In genomic region chr19:32874605-32875004, GRCh38 we compare ENCODE assay signal across 16 cellular contexts. TPM values are rescaled to one million over a fixed set of nuclear protein-coding genes. Genes with fewer than 3 reads are reported as not detected.
A peak's percentile ranks its signal among the peaks of the same experiment; 100 is the strongest.
DNase-seq lines count a peak whose midpoint lies in the region; ATAC-seq and TF ChIP-seq lines count a peak whose summit lies in the region.
"Had no signal": no experiment of that assay in that cellular context is flagged by ENCODE, and none has a peak within 500 bp of the region (broad histone marks: within the 10 kb centered on the region; RNA-seq: fewer than 3 reads in every experiment).

No MANE protein-coding gene starts in this region.

- H3K4me1 ChIP-seq in right atrium auricular region = no peaks in the 10 kb centered on the region
- H3K4me1 ChIP-seq in neuronal stem cell (ENCODE audit: control insufficient read depth in 2 of 2, insufficient read depth in 1 of 2, low read depth in 1 of 2, low read length in 2 of 2) = peaks cover 0 to 5% of the 10 kb centered on the region in 2 donors
- peaks cover 8% of the 10 kb centered on the region for H3K4me1 ChIP-seq in SJCRH30

- no peak overlapping the region for H3K9ac ChIP-seq in neuronal stem cell (ENCODE audit: low read depth, low read length, poor library complexity)
- H3K9ac ChIP-seq: BLaER1 treated with 17β-estradiol and CSF1 and Interleukin-3, amounts not matched to agents 10 nM and 100 nM had no signal

- no peak overlapping the region for H3K4me3 ChIP-seq in right atrium auricular region
- H3K4me3 ChIP-seq in neuronal stem cell (ENCODE audit: low read length in 2 of 2) = no peak overlapping the region
- no peak overlapping the region for H3K4me3 ChIP-seq in SJCRH30
- H3K4me3 ChIP-seq: BLaER1 treated with 17β-estradiol and CSF1 and Interleukin-3, amounts not matched to agents 10 nM and 100 nM had no signal

- no peak overlapping the region for H3K14ac ChIP-seq in neuronal stem cell (ENCODE audit: low read length)

- H2BK15ac ChIP-seq in neuronal stem cell (ENCODE audit: low read length) = no peak overlapping the region

- no peak overlapping the region for H4K91ac ChIP-seq in neuronal stem cell (ENCODE audit: low read depth, low read length, poor library complexity)

- no peak overlapping the region for H2BK12ac ChIP-seq in neuronal stem cell (ENCODE audit: low read length)

- H3K18ac ChIP-seq in neuronal stem cell (ENCODE audit: low read length) = peak overlapping the region; percentile 35

- H3K4me2 ChIP-seq in neuronal stem cell (ENCODE audit: insufficient read depth, low read length, poor library complexity, severe bottlenecking) = no peak overlapping the region

- no peak overlapping the region for H3K4ac ChIP-seq in neuronal stem cell (ENCODE audit: low read length)

- H3K27ac ChIP-seq in right atrium auricular region = no peak overlapping the region
- no peak overlapping the region for H3K27ac ChIP-seq in neuronal stem cell (replicated peaks; ENCODE audit: low read length)
- H3K27ac ChIP-seq in SJCRH30 = no peak overlapping the region
- H3K27ac ChIP-seq: BLaER1 treated with 17β-estradiol and CSF1 and Interleukin-3, amounts not matched to agents 10 nM and 100 nM had no signal

- no peak overlapping the region for H2AFZ ChIP-seq in neuronal stem cell (ENCODE audit: low read length)

- DNase-seq in right atrium auricular region (ENCODE audit: low spot score) (peak; percentile 28), left ventricle myocardium superior (no peak), neuronal stem cell (ENCODE audit: low spot score) (no peak), type B pancreatic cell (ENCODE audit: extremely low spot score, unreplicated experiment) (peak; percentile 63), SJCRH30 (no peak), SW 1271 (lab: John Stamatoyannopoulos, UW) (no peak)
- DNase-seq: ACHN; CD4-positive, CD25-positive, alpha-beta regulatory T cell; DMS53; GF-D8; IMR-90 had no signal

- no peak overlapping the region for H2BK120ac ChIP-seq in neuronal stem cell (ENCODE audit: low read depth, low read length)

- TF ChIP-seq CTCF in right atrium auricular region (IDR thresholded peaks at IDR 0.05) (no peak), type B pancreatic cell (conservative IDR thresholded peaks at IDR 0.05) (no peak)

- no peak overlapping the region for H3K23ac ChIP-seq in neuronal stem cell (ENCODE audit: low read depth, low read length, poor library complexity)

- H3K79me1 ChIP-seq in neuronal stem cell (ENCODE audit: low read depth, low read length) = no peaks in the 10 kb centered on the region

- H3K36me3 Mint-ChIP-seq in type B pancreatic cell = peaks cover 6% of the 10 kb centered on the region

- no peak overlapping the region for H2BK5ac ChIP-seq in neuronal stem cell (ENCODE audit: low read length)

- intact Hi-C loops in left ventricle myocardium superior (cut with micrococcal nuclease) = no loop called here

- H3K27ac Mint-ChIP-seq in type B pancreatic cell = no peak overlapping the region
- H3K27ac Mint-ChIP-seq: CD4-positive, CD25-positive, alpha-beta regulatory T cell had no signal

- no peak overlapping the region for H2AK5ac ChIP-seq in neuronal stem cell (ENCODE audit: low read depth, low read length)

- no peaks in the 10 kb centered on the region for H3K27me3 Mint-ChIP-seq in type B pancreatic cell

- H3K9me3 Mint-ChIP-seq in type B pancreatic cell = no peaks in the 10 kb centered on the region

- no peaks in the 10 kb centered on the region for H3K27me3 ChIP-seq in right atrium auricular region
- H3K27me3 ChIP-seq in neuronal stem cell (ENCODE audit: control insufficient read depth in 3 of 3, insufficient read depth in 3 of 3, low read depth in 1 of 3, low read length in 3 of 3) = no peaks in the 10 kb centered on the region
- no peaks in the 10 kb centered on the region for H3K27me3 ChIP-seq in SJCRH30
- H3K27me3 ChIP-seq: BLaER1 treated with 17β-estradiol and CSF1 and Interleukin-3, amounts not matched to agents 10 nM and 100 nM had no signal

- no peak overlapping the region for H4K8ac ChIP-seq in neuronal stem cell (ENCODE audit: low read depth, low read length)

- H3K4me3 Mint-ChIP-seq in type B pancreatic cell = no peak overlapping the region
- H3K4me3 Mint-ChIP-seq: CD4-positive, CD25-positive, alpha-beta regulatory T cell had no signal

- H3K9me3 ChIP-seq in right atrium auricular region = no peaks in the 10 kb centered on the region
- no peaks in the 10 kb centered on the region for H3K9me3 ChIP-seq in neuronal stem cell (replicated peaks in 1 of 2; ENCODE audit: control insufficient read depth in 2 of 2, insufficient read depth in 1 of 2, low read depth in 1 of 2, low read length in 2 of 2)
- H3K9me3 ChIP-seq in SJCRH30 (replicated peaks) = no peaks in the 10 kb centered on the region
- H3K9me3 ChIP-seq: BLaER1 treated with 17β-estradiol and CSF1 and Interleukin-3, amounts not matched to agents 10 nM and 100 nM had no signal

- ATAC-seq in left ventricle myocardium superior = no peak
- no peak for ATAC-seq in HG03378 (IDR thresholded peaks at IDR 0.05; ENCODE audit: unreplicated experiment)
- ATAC-seq: HCT116 had no signal

- H3K4me1 Mint-ChIP-seq in type B pancreatic cell (ENCODE audit: unreplicated experiment) = no peaks in the 10 kb centered on the region

- WGBS in neuronal stem cell (ENCODE audit: extremely low coverage in 2 of 2, insufficient read length in 2 of 2, insufficient replicate concordance in 1 of 2), 2 donors = no CpG with 5 or more reads among the region's 9 CpGs

- no peaks in the 10 kb centered on the region for H3K36me3 ChIP-seq in right atrium auricular region
- peaks cover 2 to 21% of the 10 kb centered on the region in 2 donors for H3K36me3 ChIP-seq in neuronal stem cell (replicated peaks in 1 of 2; ENCODE audit: control insufficient read depth in 2 of 2, insufficient read depth in 2 of 2, low read length in 2 of 2)
- H3K36me3 ChIP-seq in SJCRH30 = no peaks in the 10 kb centered on the region

RNA-seq across cellular contexts. Expression of gene SLC7A9, which starts 5.0 kb away (rescaled TPM):
- total RNA-seq in right atrium auricular region (not detected), left ventricle myocardium superior (not detected), type B pancreatic cell (ENCODE audit: low replicate concordance) (3.1 and 7.9 TPM in 2 replicates)
- 0.20 TPM for polyA plus RNA-seq in neuronal stem cell (2013, experiment 1 of 2)
- 0.24 TPM for polyA plus RNA-seq in neuronal stem cell (2013, experiment 2 of 2)
- not detected in 2 replicates for total RNA-seq in SJCRH30 (2014; rRNA removed; shearing (Covaris generic))
- total RNA-seq: A172, H4, IMR-90 had no signal
- polyA plus RNA-seq: CD4-positive, CD25-positive, alpha-beta regulatory T cell; IMR-90 had no signal

Comparison
In these comparisons a context has a peak if more than half of its experiments do, and no peak if none do; other contexts are left out.
1. DNase-seq: peak in right atrium auricular region (single experiment) and type B pancreatic cell (single experiment); none in left ventricle myocardium superior (single experiment), neuronal stem cell (single experiment), SJCRH30 (0 of 2) and SW 1271 (0 of 2).